Comparison of ENCODE assay signal across 8 cellular contexts in the genomic region with DNA sequence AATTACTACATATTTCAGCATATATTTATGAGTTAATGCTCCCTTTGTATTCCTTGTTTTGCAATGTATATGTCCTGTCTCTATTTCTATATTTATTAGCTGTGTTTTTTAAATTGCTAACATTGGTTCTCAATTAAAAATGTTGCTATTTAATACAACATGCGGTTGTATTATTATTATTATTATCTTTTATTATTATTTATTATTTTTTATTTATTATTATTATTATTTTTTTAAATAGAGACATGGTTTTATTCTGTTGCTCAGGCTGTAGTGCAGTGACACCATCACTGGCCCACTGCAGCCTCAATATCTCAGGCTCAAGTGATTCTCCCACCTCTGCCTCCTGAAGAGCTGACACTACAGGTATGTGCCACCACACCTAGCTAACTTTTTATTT.
"Had no signal": no experiment of that assay in that cellular context is flagged by ENCODE, and none has a peak within 500 bp of the region (broad histone marks: within the 10 kb centered on the region; RNA-seq: fewer than 3 reads in every experiment).

No MANE protein-coding gene starts in this region.

- H3K4me3 ChIP-seq: GM23338, K562 had no signal

- H3K27ac Mint-ChIP-seq: GM23338, H9 had no signal

- FAIRE-seq: H1, H54, HTR-8/SVneo, K562 had no signal

- DNase-seq: H9, HCEC 1CT, IMR-90 had no signal

- H3K4me1 Mint-ChIP-seq: GM23338, H9 had no signal

- ATAC-seq: GM23338, K562 had no signal

- H3K4me3 Mint-ChIP-seq: GM23338, H9 had no signal
